Comparison of ENCODE assay signal across 1 cellular context in the genomic region with DNA sequence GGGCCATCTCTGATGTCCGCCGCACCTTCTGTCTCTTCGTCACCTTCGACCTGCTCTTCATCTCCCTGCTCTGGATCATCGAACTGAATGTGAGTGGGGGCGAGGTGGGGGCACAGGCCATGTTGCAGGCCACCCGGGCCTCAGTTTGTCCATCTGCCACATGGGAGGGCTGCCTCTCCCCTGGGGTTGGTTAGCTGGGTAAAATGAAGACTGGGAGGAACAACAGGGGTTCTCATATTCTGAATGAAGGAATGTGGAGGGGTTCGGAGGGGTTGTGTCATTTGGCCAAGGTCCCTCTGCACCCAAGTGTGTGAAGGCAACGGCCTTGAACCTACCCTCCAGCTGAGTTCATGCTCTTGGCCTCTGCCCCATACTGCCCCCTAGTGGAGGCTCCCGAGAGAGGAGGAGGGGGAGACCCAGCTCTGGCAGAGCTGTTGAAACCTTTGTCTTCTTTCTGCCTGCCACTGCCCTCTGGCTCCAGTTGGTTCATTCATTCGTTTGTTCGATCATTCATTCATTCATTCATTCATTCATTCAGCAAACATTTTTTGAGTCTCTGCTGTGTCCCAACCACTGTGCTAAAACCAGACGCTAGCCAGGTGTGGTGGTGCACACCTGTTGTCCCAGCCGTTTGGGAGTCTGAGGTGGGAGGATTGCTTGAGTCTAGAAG.
A peak's percentile ranks its signal among the peaks of the same experiment; 100 is the strongest.
TF ChIP-seq lines count a peak whose summit lies in the region.

No MANE protein-coding gene starts in this region.

TF ChIP-seq in A549, 52 proteins besides CTCF, POLR2A, EP300 and RAD21:
- peak; percentile 47; the same call in 1 of the 2 replicates for TF ChIP-seq KDM1A (IDR thresholded peaks at IDR 0.05; ENCODE audit: low read depth)
- no peak for TF ChIP-seq CHD4 (IDR thresholded peaks at IDR 0.05; ENCODE audit: borderline replicate concordance)
- peak; percentile 72; the same call in 1 of the 2 replicates for TF ChIP-seq MAZ (IDR thresholded peaks at IDR 0.05; ENCODE audit: borderline replicate concordance, low read depth, low read length)
- 0 out of 2 replicates have a peak, but pooled peaks have one; percentile 42 for TF ChIP-seq ESRRA (IDR thresholded peaks at IDR 0.05; ENCODE audit: borderline replicate concordance, low read length)
- no peak for TF ChIP-seq TFCP2L1 (CRISPR knock-in tag; IDR thresholded peaks at IDR 0.05)
